ENCODE assay signal across 23 cellular contexts in the genomic region with DNA sequence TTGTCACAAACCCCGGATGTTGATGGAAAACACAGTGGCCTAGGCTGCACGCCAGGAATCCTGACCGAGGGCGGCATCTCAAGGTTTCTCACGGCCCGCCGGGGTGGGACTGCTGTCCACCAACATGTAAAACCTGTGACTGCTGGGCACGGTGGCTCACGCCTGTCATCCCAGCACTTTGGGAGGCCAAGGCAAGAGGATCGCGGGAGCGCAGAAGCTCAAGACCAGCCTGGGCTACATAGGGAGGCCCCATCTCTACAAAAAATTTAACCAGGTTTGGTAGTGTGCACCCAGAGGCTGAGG. TPM values are rescaled to one million over a fixed set of nuclear protein-coding genes. Genes with fewer than 3 reads are reported as not detected.
DNase-seq lines count a peak whose midpoint lies in the region; ATAC-seq, FAIRE-seq and TF ChIP-seq lines count a peak whose summit lies in the region.
"Had no signal": no experiment of that assay in that cellular context is flagged by ENCODE, and none has a peak within 500 bp of the region (broad histone marks: within the 10 kb centered on the region; RNA-seq: fewer than 3 reads in every experiment).

No MANE protein-coding gene starts in this region.

- ATAC-seq in IMR-90 (ENCODE audit: low read depth) (no peak), HG03139 (IDR thresholded peaks at IDR 0.05; ENCODE audit: unreplicated experiment) (no peak)

- H3K4me2 ChIP-seq in IMR-90 (ENCODE audit: low read depth, low read length): no peak overlapping the region
- H3K4me2 ChIP-seq in astrocyte (ENCODE audit: low read length): no peak overlapping the region
- H3K4me2 ChIP-seq in neuronal stem cell (ENCODE audit: insufficient read depth, low read length, poor library complexity, severe bottlenecking): no peak overlapping the region
- H3K4me2 ChIP-seq: BLaER1, KMS-11 had no signal

- H4K20me1 ChIP-seq in IMR-90 (ENCODE audit: insufficient read depth, low read length) (no peaks in the 10 kb centered on the region), astrocyte (ENCODE audit: insufficient read depth, low read length) (no peaks in the 10 kb centered on the region)

- DNase-seq in IMR-90 (no peak), astrocyte (ENCODE audit: low read depth) (no peak), neuronal stem cell (ENCODE audit: low spot score) (no peak), RPMI8226 (no peak), H4 (ENCODE audit: low spot score) (no peak)
- DNase-seq: CD4-positive, alpha-beta T cell; NCI-H1048; NCI-H1417; NCI-H1694; NCI-H2029 treated with DMSO at 0.1 percent for 48 hours; NCI-H446 treated with DMSO at 0.1 percent for 48 hours; NCI-H526; NCI-H82; NK-92 treated with Interleukin-12 subunit alpha and Interleukin-12 subunit beta, amount 100 ng/mL, for 24 hours; SHP77 treated with DMSO at 0.1 percent for 48 hours had no signal

- H2BK5ac ChIP-seq in IMR-90 (ENCODE audit: low read depth, low read length, poor library complexity, severe bottlenecking) (no peak overlapping the region), neuronal stem cell (ENCODE audit: low read length) (no peak overlapping the region)

- H4K8ac ChIP-seq in IMR-90 (ENCODE audit: low read depth in 2 of 2, low read length in 2 of 2) (peak overlapping the region in 1 of 2 experiments; percentile 27; a peak in 1 of 4 replicates), neuronal stem cell (ENCODE audit: low read depth, low read length) (peak overlapping the region; percentile 17)

- H4K5ac ChIP-seq in IMR-90 (ENCODE audit: low read depth, low read length): no peak overlapping the region

- H2AK9ac ChIP-seq in IMR-90 (replicated peaks; ENCODE audit: low read depth, low read length, poor library complexity): no peak overlapping the region

- peaks cover 8% of the 10 kb centered on the region; the same call in 1 of the 2 replicates for H3K9me1 ChIP-seq in IMR-90 (ENCODE audit: insufficient read depth, low read length)

- no peak overlapping the region for H3K56ac ChIP-seq in IMR-90 (ENCODE audit: extremely low read depth, insufficient read depth, low read length)

- H3K27me3 Mint-ChIP-seq in astrocyte (ENCODE audit: low read depth, unreplicated experiment): peaks cover 5% of the 10 kb centered on the region
- H3K27me3 Mint-ChIP-seq: CD4-positive, alpha-beta T cell; IgD-negative memory B cell had no signal

- TF ChIP-seq CTCF in IMR-90 (conservative IDR thresholded peaks at IDR 0.05; ENCODE audit: low read depth, low read length): no peak
- no peak for TF ChIP-seq CTCF in astrocyte (IDR thresholded peaks at IDR 0.05; ENCODE audit: insufficient read depth, low read depth, low read length)

- H2AFZ ChIP-seq in IMR-90 (replicated peaks; ENCODE audit: low read length, poor library complexity): no peak overlapping the region
- no peak overlapping the region for H2AFZ ChIP-seq in astrocyte (ENCODE audit: low read depth, low read length)
- H2AFZ ChIP-seq in neuronal stem cell (ENCODE audit: low read length): no peak overlapping the region

- no TSS peak for BruUV-seq in IMR-90 (replicated peaks; lab: Mats Ljungman, UMichigan)

- H3K9me3 ChIP-seq in IMR-90 (ENCODE audit: control insufficient read depth, insufficient read depth, low read length) (no peaks in the 10 kb centered on the region), astrocyte (ENCODE audit: insufficient read depth, low read depth, low read length) (no peaks in the 10 kb centered on the region), neuronal stem cell (replicated peaks in 1 of 2; ENCODE audit: control insufficient read depth in 2 of 2, insufficient read depth in 1 of 2, low read depth in 1 of 2, low read length in 2 of 2) (no peaks in the 10 kb centered on the region), stomach smooth muscle (ENCODE audit: control insufficient read depth in 2 of 2, low read length in 2 of 2) (no peaks in the 10 kb centered on the region)
- H3K9me3 ChIP-seq: BLaER1 had no signal

- no peak overlapping the region for H3K18ac ChIP-seq in IMR-90 (ENCODE audit: low read depth, low read length)
- no peak overlapping the region for H3K18ac ChIP-seq in neuronal stem cell (ENCODE audit: low read length)

- H3K4me1 Mint-ChIP-seq in astrocyte (ENCODE audit: low read depth, unreplicated experiment): peaks cover 6% of the 10 kb centered on the region
- H3K4me1 Mint-ChIP-seq: IgD-negative memory B cell had no signal

- H3K9me3 Mint-ChIP-seq in astrocyte (ENCODE audit: unreplicated experiment): no peaks in the 10 kb centered on the region
- H3K9me3 Mint-ChIP-seq: CD4-positive, alpha-beta T cell had no signal

- no peak overlapping the region for H3K14ac ChIP-seq in IMR-90 (replicated peaks; ENCODE audit: low read depth, low read length)
- H3K14ac ChIP-seq in neuronal stem cell (ENCODE audit: low read length): no peak overlapping the region

- H3K9ac ChIP-seq in IMR-90 (ENCODE audit: low read depth, low read length) (no peak overlapping the region), astrocyte (ENCODE audit: low read length) (no peak overlapping the region), neuronal stem cell (ENCODE audit: low read depth, low read length, poor library complexity) (no peak overlapping the region), stomach smooth muscle (ENCODE audit: low read length in 2 of 2) (no peak overlapping the region)
- H3K9ac ChIP-seq: BLaER1, KMS-11 had no signal

- peak overlapping the region; percentile 7 for H3K27ac Mint-ChIP-seq in astrocyte (ENCODE audit: unreplicated experiment)
- H3K27ac Mint-ChIP-seq: CD4-positive, alpha-beta T cell; IgD-negative memory B cell had no signal

- H2BK12ac ChIP-seq in neuronal stem cell (ENCODE audit: low read length): no peak overlapping the region

- H2BK120ac ChIP-seq in IMR-90 (ENCODE audit: low read depth, low read length) (no peak overlapping the region), neuronal stem cell (ENCODE audit: low read depth, low read length) (no peak overlapping the region)

- H3K23ac ChIP-seq in IMR-90 (ENCODE audit: low read depth, low read length) (no peak overlapping the region), neuronal stem cell (ENCODE audit: low read depth, low read length, poor library complexity) (no peak overlapping the region)

- no peaks in the 10 kb centered on the region for H3K27me3 ChIP-seq in IMR-90 (ENCODE audit: control insufficient read depth, insufficient read depth, low read length)
- no peaks in the 10 kb centered on the region for H3K27me3 ChIP-seq in astrocyte (ENCODE audit: insufficient read depth, low read length)
- H3K27me3 ChIP-seq in neuronal stem cell (ENCODE audit: control insufficient read depth in 3 of 3, insufficient read depth in 3 of 3, low read depth in 1 of 3, low read length in 3 of 3): peaks cover 0 to 4% (median 0%) of the 10 kb centered on the region in 3 experiments
- H3K27me3 ChIP-seq in stomach smooth muscle (ENCODE audit: control insufficient read depth in 1 of 2, insufficient read depth in 2 of 2, low read length in 2 of 2): no peaks in the 10 kb centered on the region
- H3K27me3 ChIP-seq: BLaER1 had no signal

- H3K79me1 ChIP-seq in IMR-90 (ENCODE audit: low read depth in 1 of 2, low read length in 2 of 2): peaks cover 0 to 8% of the 10 kb centered on the region in 2 experiments; a peak in 1 of 4 replicates
- H3K79me1 ChIP-seq in neuronal stem cell (ENCODE audit: low read depth, low read length): peaks cover 6% of the 10 kb centered on the region

- H3K27ac ChIP-seq in IMR-90 (ENCODE audit: insufficient read depth, low read length) (no peak overlapping the region), astrocyte (ENCODE audit: low read depth, low read length) (no peak overlapping the region), neuronal stem cell (replicated peaks; ENCODE audit: low read length) (no peak overlapping the region), stomach smooth muscle (ENCODE audit: low read length) (peak overlapping the region; percentile 46)
- H3K27ac ChIP-seq: KMS-11 had no signal

- dilution Hi-C loops in IMR-90 (cut with HindIII; ENCODE audit: low sequenced_read_pairs, unreplicated experiment): no loop called here

- H3K4me3 Mint-ChIP-seq in astrocyte (ENCODE audit: unreplicated experiment): no peak overlapping the region
- H3K4me3 Mint-ChIP-seq: CD4-positive, alpha-beta T cell; IgD-negative memory B cell had no signal

- no peak overlapping the region for H3K4me3 ChIP-seq in IMR-90 (ENCODE audit: insufficient read depth, low read depth, low read length)
- H3K4me3 ChIP-seq in astrocyte (ENCODE audit: insufficient read depth, low read depth, low read length): no peak overlapping the region
- no peak overlapping the region for H3K4me3 ChIP-seq in neuronal stem cell (ENCODE audit: low read length in 2 of 2)
- no peak overlapping the region for H3K4me3 ChIP-seq in stomach smooth muscle (ENCODE audit: low read length in 2 of 2)
- H3K4me3 ChIP-seq: BLaER1 had no signal

- WGBS in IMR-90 (ENCODE audit: extremely low coverage in 2 of 2, insufficient read length in 1 of 2), 2 experiments: 92% methylated on average over 5 of the region's 12 CpGs; no CpG with 5 or more reads in 1 of the 2 experiments
- no CpG with 5 or more reads among the region's 12 CpGs for WGBS in neuronal stem cell (ENCODE audit: extremely low coverage in 2 of 2, insufficient read length in 2 of 2, insufficient replicate concordance in 1 of 2), 2 donors

- POLR2A ChIA-PET in IMR-90 (lab: Charles Lee; ENCODE audit: unreplicated experiment): no interaction called here

- peaks cover 29% of the 10 kb centered on the region for H3K36me3 ChIP-seq in IMR-90 (ENCODE audit: control insufficient read depth, insufficient read depth, low read length)
- no peaks in the 10 kb centered on the region for H3K36me3 ChIP-seq in astrocyte (ENCODE audit: insufficient read depth, low read length)
- H3K36me3 ChIP-seq in neuronal stem cell (replicated peaks in 1 of 2; ENCODE audit: control insufficient read depth in 2 of 2, insufficient read depth in 2 of 2, low read length in 2 of 2): peaks cover 23 to 26% of the 10 kb centered on the region in 2 donors
- peaks cover 29 to 59% of the 10 kb centered on the region in 2 donors for H3K36me3 ChIP-seq in stomach smooth muscle (ENCODE audit: control insufficient read depth in 2 of 2, insufficient read depth in 2 of 2, low read length in 2 of 2)

- H2BK15ac ChIP-seq in IMR-90 (ENCODE audit: low read depth, low read length): no peak overlapping the region
- H2BK15ac ChIP-seq in neuronal stem cell (ENCODE audit: low read length): no peak overlapping the region

- no peak overlapping the region for H2BK20ac ChIP-seq in IMR-90 (ENCODE audit: low read depth, low read length)

- no peak for TF ChIP-seq POLR2A in IMR-90 (IDR thresholded peaks at IDR 0.05; ENCODE audit: low read depth, low read length)

- no peak for FAIRE-seq in astrocyte (lab: Jason Lieb, UNC)
- FAIRE-seq: A204.1, D721Med had no signal

- H3K79me2 ChIP-seq in astrocyte (ENCODE audit: insufficient read depth, low read length): no peaks in the 10 kb centered on the region

- no peak for TF ChIP-seq RAD21 in IMR-90 (IDR thresholded peaks at IDR 0.05; ENCODE audit: low read length)

- CTCF ChIA-PET in IMR-90 (lab: Yijun Ruan, JAX): no interaction called here

- H2AK5ac ChIP-seq in IMR-90 (ENCODE audit: low read depth, low read length) (0 out of 2 replicates have a peak overlapping the region, but pooled peaks have one; percentile 8), neuronal stem cell (ENCODE audit: low read depth, low read length) (no peak overlapping the region)

- H3K4me1 ChIP-seq in IMR-90 (ENCODE audit: control insufficient read depth, insufficient read depth, low read length) (peaks cover 4% of the 10 kb centered on the region), astrocyte (ENCODE audit: insufficient read depth, low read length) (peaks cover 20% of the 10 kb centered on the region), neuronal stem cell (ENCODE audit: control insufficient read depth in 2 of 2, insufficient read depth in 1 of 2, low read depth in 1 of 2, low read length in 2 of 2) (peaks cover 0 to 11% of the 10 kb centered on the region in 2 donors), stomach smooth muscle (ENCODE audit: control insufficient read depth, insufficient read depth, low read length) (peaks cover 58% of the 10 kb centered on the region)

- intact Hi-C loops in IMR-90 (cut with micrococcal nuclease): no loop called here

- no peak overlapping the region for H3K4ac ChIP-seq in IMR-90 (ENCODE audit: low read depth, low read length)
- H3K4ac ChIP-seq in neuronal stem cell (ENCODE audit: low read length): no peak overlapping the region

- in situ Hi-C loops in IMR-90 (cut with MboI; ENCODE audit: low sequenced_read_pairs): no loop called here

- H3K36me3 Mint-ChIP-seq in astrocyte (ENCODE audit: low read depth, unreplicated experiment): peaks cover 9% of the 10 kb centered on the region

- no peak overlapping the region for H4K91ac ChIP-seq in IMR-90 (ENCODE audit: insufficient read depth, low read depth, low read length)
- no peak overlapping the region for H4K91ac ChIP-seq in neuronal stem cell (ENCODE audit: low read depth, low read length, poor library complexity)

RNA-seq across cellular contexts. Expression of a gene that starts 11.2 kb away (rescaled TPM):
- under 0.01 TPM in 2 replicates for total RNA-seq in IMR-90 (2012; rRNA removed)
- 0.07 and 0.09 TPM in 2 replicates for polyA plus RNA-seq in IMR-90 (2012; rRNA removed)
- 0.09 and 0.10 TPM in 2 replicates for polyA plus RNA-seq in IMR-90 (2012; cell fraction: cytosol; rRNA removed)
- polyA plus RNA-seq in IMR-90 (2012; cell fraction: nucleus; rRNA removed; ENCODE audit: low replicate concordance): 0.09 and 0.20 TPM in 2 replicates
- 0.05 TPM in 1 of 2 replicates, not detected in the other for total RNA-seq in astrocyte
- polyA plus RNA-seq in neuronal stem cell (2013, experiment 1 of 2): 0.13 TPM
- polyA plus RNA-seq in neuronal stem cell (2013, experiment 2 of 2): 0.18 TPM
- 0.75 and 1.4 TPM in 2 replicates for total RNA-seq in H4 (2014; rRNA removed; shearing (Covaris generic))
- total RNA-seq: CD4-positive, alpha-beta T cell had no signal

RNA-seq across cellular contexts. Expression of a gene that starts 27.9 kb away (rescaled TPM):
- total RNA-seq in IMR-90 (2012; rRNA removed) (not detected in 2 replicates), astrocyte (not detected in 2 replicates)
- polyA plus RNA-seq in IMR-90 (2012; rRNA removed): not detected in 2 replicates
- polyA plus RNA-seq in IMR-90 (2012; cell fraction: cytosol; rRNA removed): 0.03 and 0.05 TPM in 2 replicates
- 0.36 and 0.41 TPM in 2 replicates for polyA plus RNA-seq in IMR-90 (2012; cell fraction: nucleus; rRNA removed; ENCODE audit: low replicate concordance)
- 2.9 TPM for polyA plus RNA-seq in neuronal stem cell (2013, experiment 1 of 2)
- 2.9 TPM for polyA plus RNA-seq in neuronal stem cell (2013, experiment 2 of 2)
- total RNA-seq in H4 (2014; rRNA removed; shearing (Covaris generic)): 0.25 TPM in 1 of 2 replicates, not detected in the other
- polyA plus RNA-seq: AG04450, IgD-negative memory B cell had no signal

RNA-seq across cellular contexts. Expression of a gene that starts 32.7 kb away (rescaled TPM):
- total RNA-seq in IMR-90 (2012; rRNA removed): not detected in 2 replicates
- 0.03 TPM in 1 of 2 replicates, not detected in the other for polyA plus RNA-seq in IMR-90 (2012; rRNA removed)
- polyA plus RNA-seq in IMR-90 (2012; cell fraction: cytosol; rRNA removed): 0.01 and 0.07 TPM in 2 replicates
- not detected in 2 replicates for polyA plus RNA-seq in IMR-90 (2012; cell fraction: nucleus; rRNA removed; ENCODE audit: low replicate concordance)
- total RNA-seq in astrocyte: 0.14 and 0.19 TPM in 2 replicates
- not detected for polyA plus RNA-seq in neuronal stem cell (2013, experiment 1 of 2)
- polyA plus RNA-seq in neuronal stem cell (2013, experiment 2 of 2): 0.01 TPM
- 0.29 and 0.43 TPM in 2 replicates for total RNA-seq in H4 (2014; rRNA removed; shearing (Covaris generic))
- total RNA-seq: CD4-positive, alpha-beta T cell had no signal

RNA-seq across cellular contexts. Expression of a gene that starts 35.0 kb away (rescaled TPM):
- 35.8 and 45.5 TPM in 2 replicates for total RNA-seq in IMR-90 (2012; rRNA removed)
- polyA plus RNA-seq in IMR-90 (2012; rRNA removed): 48.5 and 53.0 TPM in 2 replicates
- polyA plus RNA-seq in IMR-90 (2012; cell fraction: cytosol; rRNA removed): 52.7 and 54.3 TPM in 2 replicates
- polyA plus RNA-seq in IMR-90 (2012; cell fraction: nucleus; rRNA removed; ENCODE audit: low replicate concordance): 90.4 and 123 TPM in 2 replicates
- total RNA-seq in astrocyte: 78.9 and 79.8 TPM in 2 replicates
- 73.8 TPM for polyA plus RNA-seq in neuronal stem cell (2013, experiment 1 of 2)
- 75.2 TPM for polyA plus RNA-seq in neuronal stem cell (2013, experiment 2 of 2)
- total RNA-seq in H4 (2014; rRNA removed; shearing (Covaris generic)): 22.0 and 34.2 TPM in 2 replicates

RNA-seq across cellular contexts. Expression of a gene that starts 49.5 kb away (rescaled TPM):
- total RNA-seq in IMR-90 (2012; rRNA removed) (74.2 and 84.2 TPM in 2 replicates), astrocyte (61.0 and 63.6 TPM in 2 replicates)
- 86.5 and 98.3 TPM in 2 replicates for polyA plus RNA-seq in IMR-90 (2012; rRNA removed)
- polyA plus RNA-seq in IMR-90 (2012; cell fraction: cytosol; rRNA removed): 112 and 127 TPM in 2 replicates
- 144 and 228 TPM in 2 replicates for polyA plus RNA-seq in IMR-90 (2012; cell fraction: nucleus; rRNA removed; ENCODE audit: low replicate concordance)
- 28.2 TPM for polyA plus RNA-seq in neuronal stem cell (2013, experiment 1 of 2)
- polyA plus RNA-seq in neuronal stem cell (2013, experiment 2 of 2): 29.6 TPM
- 90.1 and 114 TPM in 2 replicates for total RNA-seq in H4 (2014; rRNA removed; shearing (Covaris generic))
